In genomic region chr14:49934638-49935037, GRCh38 we compare ENCODE assay signal across 24 cellular contexts. TPM values are rescaled to one million over a fixed set of nuclear protein-coding genes. Genes with fewer than 3 reads are reported as not detected.
DNase-seq lines count a peak whose midpoint lies in the region; ATAC-seq and TF ChIP-seq lines count a peak whose summit lies in the region.
"Had no signal": no experiment of that assay in that cellular context is flagged by ENCODE, and none has a peak within 500 bp of the region (broad histone marks: within the 10 kb centered on the region; RNA-seq: fewer than 3 reads in every experiment).

No MANE protein-coding gene starts in this region.

- in situ Hi-C loops in mammary epithelial cell (cut with MboI; ENCODE audit: low sequenced_read_pairs in 2 of 2): no loop called here

- H3K27ac ChIP-seq in mammary epithelial cell (ENCODE audit: insufficient read depth, low read depth, low read length): no peak overlapping the region
- H3K27ac ChIP-seq: breast epithelium, colonic mucosa, VCaP had no signal

- H3K9me3 Mint-ChIP-seq in MCF 10A (ENCODE audit: unreplicated experiment): peaks cover 7% of the 10 kb centered on the region

- H3K79me2 ChIP-seq in mammary epithelial cell (ENCODE audit: insufficient read depth, low read length): no peaks in the 10 kb centered on the region

- dilution Hi-C loops in mammary epithelial cell (cut with HindIII; ENCODE audit: low sequenced_read_pairs): loop anchor here (5.0 kb wide), 1 partner anchor 58 kb away; no protein-coding TSS in a partner anchor

- POLR2A ChIA-PET in MCF 10A (lab: Yijun Ruan, JAX): interaction anchor here (1.0 kb wide), 2 partner anchors 27 to 64 kb away, joined by 3 to 4 read pairs; no protein-coding TSS in a partner anchor

- H3K4me2 ChIP-seq in mammary epithelial cell (ENCODE audit: insufficient read depth, low read depth, low read length): no peak overlapping the region

- H3K36me3 Mint-ChIP-seq in MCF 10A (ENCODE audit: insufficient read depth, unreplicated experiment): no peaks in the 10 kb centered on the region

- H3K4me3 Mint-ChIP-seq in MCF 10A (ENCODE audit: unreplicated experiment): no peak overlapping the region
- H3K4me3 Mint-ChIP-seq: activated CD4-positive, alpha-beta T cell treated with anti-CD3 and anti-CD28 coated beads, Interleukin-2, amount 10 ng/mL, durations not matched to agents 24 days and 14 days; activated CD8-positive, alpha-beta memory T cell treated with anti-CD3 and anti-CD28 coated beads, Interleukin-2, amount 10 ng/mL, durations not matched to agents 7 days and 5 days; activated naive CD4-positive, alpha-beta T cell treated with anti-CD3 and anti-CD28 coated beads for 36 hours; activated T-cell treated with anti-CD3 and anti-CD28 coated beads, Interleukin-2, amount 50 U/mL, for 72 hours; endodermal cell had no signal

- no peaks in the 10 kb centered on the region for H3K4me1 ChIP-seq in mammary epithelial cell (ENCODE audit: insufficient read depth, low read length)
- H3K4me1 ChIP-seq: breast epithelium, colonic mucosa had no signal

- peaks cover 2% of the 10 kb centered on the region for H3K9me3 ChIP-seq in mammary epithelial cell (replicated peaks; ENCODE audit: insufficient read depth, low read length)
- H3K9me3 ChIP-seq: breast epithelium, colonic mucosa had no signal

- peak; percentile 63 for ATAC-seq in left lobe of liver
- ATAC-seq in HG03571 (IDR thresholded peaks at IDR 0.05; ENCODE audit: unreplicated experiment): no peak
- ATAC-seq: activated CD8-positive, alpha-beta memory T cell treated with anti-CD3 and anti-CD28 coated beads, Interleukin-2, amount 10 ng/mL, durations not matched to agents 7 days and 5 days; activated T-cell treated with anti-CD3 and anti-CD28 coated beads, Interleukin-2, amount 50 U/mL, for 72 hours had no signal

- H3K4me3 ChIP-seq in mammary epithelial cell (replicated peaks in 1 of 3; ENCODE audit: insufficient read depth in 1 of 3, low read depth in 2 of 3, low read length in 3 of 3) (no peak overlapping the region), choroid plexus epithelial cell (ENCODE audit: low read depth, low read length) (no peak overlapping the region)
- H3K4me3 ChIP-seq: BLaER1 treated with 17β-estradiol and CSF1 and Interleukin-3, amounts not matched to agents 10 nM and 100 nM; breast epithelium; colonic mucosa had no signal

- no peak overlapping the region for H3K9ac ChIP-seq in mammary epithelial cell (ENCODE audit: insufficient read depth, low read length)
- H3K9ac ChIP-seq: BLaER1 treated with 17β-estradiol and CSF1 and Interleukin-3, amounts not matched to agents 10 nM and 100 nM had no signal

- no peaks in the 10 kb centered on the region for H3K36me3 ChIP-seq in mammary epithelial cell (ENCODE audit: insufficient read depth, low read length)
- H3K36me3 ChIP-seq: breast epithelium, colonic mucosa had no signal

- intact Hi-C loops in MCF 10A (cut with micrococcal nuclease) (no loop called here), mammary epithelial cell (cut with micrococcal nuclease) (no loop called here)

- H3K4me1 Mint-ChIP-seq in MCF 10A (ENCODE audit: insufficient read depth, unreplicated experiment): peaks cover 6% of the 10 kb centered on the region
- H3K4me1 Mint-ChIP-seq: endodermal cell had no signal

- BruUV-seq in MCF 10A (replicated peaks; lab: Mats Ljungman, UMichigan) (no TSS peak), mammary epithelial cell (replicated peaks; lab: Mats Ljungman, UMichigan) (no TSS peak)

- H3K27me3 ChIP-seq in mammary epithelial cell (ENCODE audit: insufficient read depth, low read length): no peaks in the 10 kb centered on the region
- H3K27me3 ChIP-seq: BLaER1 treated with 17β-estradiol and CSF1 and Interleukin-3, amounts not matched to agents 10 nM and 100 nM; breast epithelium; colonic mucosa had no signal

- H4K20me1 ChIP-seq in mammary epithelial cell (ENCODE audit: insufficient read depth, low read length): no peaks in the 10 kb centered on the region
- H4K20me1 ChIP-seq: BLaER1 treated with 17β-estradiol and CSF1 and Interleukin-3, amounts not matched to agents 10 nM and 100 nM had no signal

- TF ChIP-seq CTCF in MCF 10A (IDR thresholded peaks at IDR 0.05; ENCODE audit: unreplicated experiment) (no peak), mammary epithelial cell (conservative IDR thresholded peaks at IDR 0.05 in 1 of 2, IDR thresholded peaks at IDR 0.05 in 1 of 2; ENCODE audit: extremely low read depth in 1 of 2, insufficient read depth in 1 of 2, low read depth in 1 of 2, low read length in 2 of 2) (no peak), choroid plexus epithelial cell (conservative IDR thresholded peaks at IDR 0.05; ENCODE audit: low read depth, low read length) (no peak)

- DNase-seq in MCF 10A (ENCODE audit: unreplicated experiment) (no peak), mammary epithelial cell (no peak), choroid plexus epithelial cell (ENCODE audit: low read depth) (peak; percentile 54), left lobe of liver (ENCODE audit: low spot score) (no peak), NCI-H128 (lab: John Stamatoyannopoulos, UW; ENCODE audit: unreplicated experiment) (no peak), occipital lobe (lab: John Stamatoyannopoulos, UW) (no peak)
- DNase-seq: activated CD4-positive, alpha-beta T cell treated with anti-CD3 and anti-CD28 coated beads, Interleukin-2, amount 10 ng/mL, durations not matched to agents 24 days and 14 days; activated CD8-positive, alpha-beta memory T cell treated with anti-CD3 and anti-CD28 coated beads, Interleukin-2, amount 10 ng/mL, durations not matched to agents 7 days and 5 days; activated naive CD4-positive, alpha-beta T cell treated with anti-CD3 and anti-CD28 coated beads for 36 hours; activated T-cell treated with anti-CD3 and anti-CD28 coated beads, Interleukin-2, amount 50 U/mL, for 72 hours; amniotic stem cell; colonic mucosa; endodermal cell; glutamatergic neuron; KBM-7; kidney glomerular epithelial cell; mesendoderm; NCI-H187; NCI-H69; retina had no signal

- no peak overlapping the region for H2AFZ ChIP-seq in mammary epithelial cell (ENCODE audit: low read depth, low read length)

- CTCF ChIA-PET in MCF 10A (lab: Yijun Ruan, JAX): interaction anchor here (0.8 kb wide), 1 partner anchor 81 kb away, joined by 3 read pairs; no protein-coding TSS in a partner anchor
- CTCF ChIA-PET in mammary epithelial cell (lab: Charles Lee; ENCODE audit: low non-redundant PET): no interaction called here

- H3K27me3 Mint-ChIP-seq in MCF 10A (ENCODE audit: insufficient read depth, unreplicated experiment): no peaks in the 10 kb centered on the region
- H3K27me3 Mint-ChIP-seq: activated CD4-positive, alpha-beta T cell treated with anti-CD3 and anti-CD28 coated beads, Interleukin-2, amount 10 ng/mL, durations not matched to agents 24 days and 14 days; activated CD8-positive, alpha-beta memory T cell treated with anti-CD3 and anti-CD28 coated beads, Interleukin-2, amount 10 ng/mL, durations not matched to agents 7 days and 5 days had no signal

- H3K27ac Mint-ChIP-seq in MCF 10A (ENCODE audit: low read depth, unreplicated experiment): peak overlapping the region; percentile 55
- H3K27ac Mint-ChIP-seq: activated CD4-positive, alpha-beta T cell treated with anti-CD3 and anti-CD28 coated beads, Interleukin-2, amount 10 ng/mL, durations not matched to agents 24 days and 14 days; activated CD8-positive, alpha-beta memory T cell treated with anti-CD3 and anti-CD28 coated beads, Interleukin-2, amount 10 ng/mL, durations not matched to agents 7 days and 5 days; activated naive CD4-positive, alpha-beta T cell treated with anti-CD3 and anti-CD28 coated beads for 36 hours; activated T-cell treated with anti-CD3 and anti-CD28 coated beads, Interleukin-2, amount 50 U/mL, for 72 hours; endodermal cell had no signal

RNA-seq across cellular contexts. Expression of gene ARF6, which starts 41.8 kb away (rescaled TPM):
- 111 and 112 TPM in 2 replicates for total RNA-seq in MCF 10A (2022)
- total RNA-seq in mammary epithelial cell: 100 to 1,000 TPM in 1 of 2 donors, 10 to 100 TPM in 1; 85.5 to 132 TPM
- 58.3 TPM for polyA plus RNA-seq in mammary epithelial cell
- 88.5 TPM for polyA minus RNA-seq in mammary epithelial cell
- total RNA-seq in left lobe of liver: 20.9 TPM
- total RNA-seq in occipital lobe: 61.3 TPM
